8 cellular contexts compared by ENCODE assay signal in the genomic region with DNA sequence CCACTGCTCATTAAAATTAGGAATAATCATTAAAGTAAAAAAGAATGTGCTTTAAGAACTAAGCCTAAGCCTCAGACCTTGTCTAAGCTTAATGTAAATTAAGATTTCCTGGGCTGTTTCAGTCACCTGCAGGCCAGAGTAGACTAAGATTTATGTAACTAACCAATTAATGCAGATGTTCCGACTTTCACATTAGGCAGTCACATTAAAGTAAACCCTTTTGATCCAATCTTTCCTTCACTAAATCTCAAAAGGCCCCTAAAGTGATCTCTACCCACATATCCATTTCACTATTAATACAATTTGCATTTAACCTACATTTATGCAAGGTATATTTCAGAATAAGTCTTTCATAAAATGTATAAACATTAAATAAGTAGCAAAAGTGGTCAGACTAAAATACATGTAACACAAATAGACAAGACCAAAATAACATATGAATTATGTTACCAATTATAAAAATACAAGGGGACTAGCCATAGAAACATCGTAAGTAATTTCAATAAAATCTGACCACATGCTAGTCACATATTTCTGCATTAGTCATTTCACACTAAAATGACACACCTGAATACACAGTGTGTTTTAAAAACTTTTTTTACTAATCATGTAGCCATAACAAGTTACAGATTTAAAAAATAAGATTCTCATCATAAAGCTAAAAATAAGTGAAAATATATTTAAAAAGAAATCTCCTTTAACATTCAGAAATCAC. TPM values are rescaled to one million over a fixed set of nuclear protein-coding genes. Genes with fewer than 3 reads are reported as not detected.
A peak's percentile ranks its signal among the peaks of the same experiment; 100 is the strongest.
DNase-seq lines count a peak whose midpoint lies in the region; ATAC-seq and TF ChIP-seq lines count a peak whose summit lies in the region.

No MANE protein-coding gene starts in this region.

- in situ Hi-C loops in G401 (cut with HindIII; ENCODE audit: low sequenced_read_pairs): no loop called here

- WGBS in thyroid gland, 2 donors: 73 to 75% methylated on average over 2 of the region's 2 CpGs

- peak overlapping the region; percentile 15 for H3K4me3 ChIP-seq in RWPE2 (ENCODE audit: severe bottlenecking)
- H3K4me3 ChIP-seq in thyroid gland (replicated peaks in 1 of 3): no peak overlapping the region

- H3K4me1 ChIP-seq in RWPE2 (ENCODE audit: insufficient read depth, poor library complexity, severe bottlenecking): peaks cover 76% of the 10 kb centered on the region
- peaks cover 34 to 58% of the 10 kb centered on the region in 2 donors for H3K4me1 ChIP-seq in thyroid gland

- DNase-seq in G401 (ENCODE audit: low spot score) (peak; percentile 56), RWPE2 (ENCODE audit: low spot score) (no peak), left lobe of liver (ENCODE audit: low spot score) (no peak), NCI-H1105 treated with DMSO at 0.1 percent for 48 hours (lab: John Stamatoyannopoulos, UW) (no peak), OCI-M2 (lab: John Stamatoyannopoulos, UW; ENCODE audit: unreplicated experiment) (no peak), thyroid gland (no peak)

- H3K36me3 ChIP-seq in RWPE2 (ENCODE audit: low read depth) (peaks cover 70% of the 10 kb centered on the region), thyroid gland (no peaks in the 10 kb centered on the region)

- H3K27ac ChIP-seq in RWPE2 (ENCODE audit: poor library complexity, severe bottlenecking) (peak overlapping the region; percentile 94), thyroid gland (no peak overlapping the region)

- TF ChIP-seq CTCF in RWPE2 (IDR thresholded peaks at IDR 0.05; ENCODE audit: poor library complexity, severe bottlenecking) (no peak), thyroid gland (IDR thresholded peaks at IDR 0.05) (no peak)

- no peak for TF ChIP-seq POLR2A in thyroid gland (IDR thresholded peaks at IDR 0.05)

- H3K27me3 ChIP-seq in RWPE2 (ENCODE audit: insufficient read depth, poor library complexity, severe bottlenecking): no peaks in the 10 kb centered on the region
- no peaks in the 10 kb centered on the region for H3K27me3 ChIP-seq in thyroid gland

- ATAC-seq in GM21786 (IDR thresholded peaks at IDR 0.05; ENCODE audit: unreplicated experiment) (peak; percentile 43), RWPE2 (ENCODE audit: low read depth) (peak; percentile 68), left lobe of liver (peak; percentile 21), GM18873 (IDR thresholded peaks at IDR 0.05; ENCODE audit: low FRiP score, unreplicated experiment) (no peak)

- H3K9me3 ChIP-seq in RWPE2 (ENCODE audit: severe bottlenecking) (no peaks in the 10 kb centered on the region), thyroid gland (no peaks in the 10 kb centered on the region)

- intact Hi-C loops in thyroid gland (cut with DNase I): no loop called here

RNA-seq across cellular contexts. Expression of gene NR3C1, which starts 7.7 kb away (rescaled TPM):
- total RNA-seq in G401 (2014; rRNA removed; shearing (Covaris generic)): not detected in 2 replicates
- total RNA-seq in left lobe of liver: 46.6 TPM
- total RNA-seq in thyroid gland: 10 to 100 TPM; 59.4 to 67.7 (median 65.3) TPM

Comparison
In these comparisons a context has a peak if more than half of its experiments do, and no peak if none do; other contexts are left out.
1. RNA of gene NR3C1, which starts 7.7 kb away (total RNA-seq): 59.4 to 67.7 TPM in thyroid gland and 46.6 TPM in left lobe of liver (single experiment); not detected in G401; every median in the first group is over 10 times any median in the second.